Comparison of ENCODE assay signal across 21 cellular contexts in genomic region chr14:34420547-34421150, GRCh38. TPM values are rescaled to one million over a fixed set of nuclear protein-coding genes. Genes with fewer than 3 reads are reported as not detected.
A peak's percentile ranks its signal among the peaks of the same experiment; 100 is the strongest.
DNase-seq lines count a peak whose midpoint lies in the region; FAIRE-seq and TF ChIP-seq lines count a peak whose summit lies in the region.
"Had no signal": no experiment of that assay in that cellular context is flagged by ENCODE, and none has a peak within 500 bp of the region (broad histone marks: within the 10 kb centered on the region; RNA-seq: fewer than 3 reads in every experiment).

No MANE protein-coding gene starts in this region.

- H3K36me3 ChIP-seq in hepatocyte (replicated peaks; ENCODE audit: insufficient read depth, low read depth), result no peaks in the 10 kb centered on the region
- H3K36me3 ChIP-seq: BLaER1, Peyer's patch, SJCRH30 had no signal

- no peaks in the 10 kb centered on the region for H3K9me3 ChIP-seq in hepatocyte (ENCODE audit: low read depth)
- H3K9me3 ChIP-seq: SJCRH30 had no signal

- H4K20me1 ChIP-seq in hepatocyte (ENCODE audit: insufficient read depth, poor library complexity, severe bottlenecking), result no peaks in the 10 kb centered on the region
- H4K20me1 ChIP-seq: BLaER1 had no signal

- peak; percentile 55 for FAIRE-seq in HTR-8/SVneo (lab: Jason Lieb, UNC)
- FAIRE-seq: GM12878 had no signal

- TF ChIP-seq CTCF in hepatocyte (IDR thresholded peaks at IDR 0.05; ENCODE audit: poor library complexity), result no peak

- H3K4me1 ChIP-seq in hepatocyte (ENCODE audit: insufficient read depth), result peaks cover 6% of the 10 kb centered on the region
- H3K4me1 ChIP-seq: BLaER1, Peyer's patch, SJCRH30 had no signal

- H3K4me3 ChIP-seq in hepatocyte, result no peak overlapping the region
- H3K4me3 ChIP-seq: BLaER1, GM12878, Peyer's patch, SJCRH30 had no signal

- DNase-seq in HTR-8/SVneo (ENCODE audit: insufficient read length, low spot score), result no peak
- DNase-seq in MV-4-11 (lab: John Stamatoyannopoulos, UW), result peak; percentile 10
- peak; percentile 3 for DNase-seq in SW480 (ENCODE audit: low spot score)
- no peak for DNase-seq in hepatocyte (ENCODE audit: low spot score)
- no peak for DNase-seq in NCI-H446 treated with DMSO at 0.1 percent for 48 hours (lab: John Stamatoyannopoulos, UW)
- DNase-seq in RKO (ENCODE audit: low spot score), result no peak
- no peak for DNase-seq in HuH-7.5 (ENCODE audit: low spot score)
- DNase-seq: ACHN; CD4-positive, alpha-beta memory T cell; DND-41; H9; Karpas-422; MM.1S; NCI-H187; NCI-H2107; NCI-H2227 treated with DMSO at 0.1 percent for 48 hours; NCI-H510A treated with DMSO at 0.1 percent for 48 hours; Peyer's patch; SJCRH30 had no signal

- H2AFZ ChIP-seq in hepatocyte, result no peak overlapping the region

- H3K9me2 ChIP-seq in hepatocyte (replicated peaks; ENCODE audit: insufficient read depth), result no peaks in the 10 kb centered on the region

- peak overlapping the region; percentile 51 for H3K4me2 ChIP-seq in hepatocyte
- H3K4me2 ChIP-seq: BLaER1 had no signal

- no peaks in the 10 kb centered on the region for H3K27me3 ChIP-seq in hepatocyte
- H3K27me3 ChIP-seq: BLaER1, Peyer's patch, SJCRH30 had no signal

- 66% methylated on average over 6 of the region's 6 CpGs for WGBS in hepatocyte (ENCODE audit: low lambda C conversion rate, missing lambda C conversion rate)

- peak overlapping the region; percentile 39 for H3K27ac ChIP-seq in hepatocyte
- H3K27ac ChIP-seq: BLaER1, Peyer's patch, SJCRH30 had no signal

- no peaks in the 10 kb centered on the region for H3K79me2 ChIP-seq in hepatocyte

RNA-seq across cellular contexts. Expression of gene SPTSSA, which starts 41.4 kb away (rescaled TPM):
- 36.8 and 42.8 TPM in 2 replicates for total RNA-seq in hepatocyte
- 30.0 and 33.4 TPM in 2 replicates for polyA plus RNA-seq in hepatocyte

Comparison
In these comparisons a context has a peak if more than half of its experiments do, and no peak if none do; other contexts are left out.
1. DNase-seq: peak in MV-4-11 (single experiment) and SW480 (single experiment); none in HTR-8/SVneo (single experiment), hepatocyte (single experiment), NCI-H446 treated with DMSO at 0.1 percent for 48 hours (single experiment), RKO (single experiment) and HuH-7.5 (single experiment).